Comparison of ENCODE assay signal across 8 cellular contexts in genomic region chr9:89310486-89311345, GRCh38. TPM values are rescaled to one million over a fixed set of nuclear protein-coding genes. Genes with fewer than 3 reads are reported as not detected.
DNase-seq lines count a peak whose midpoint lies in the region; ATAC-seq and TF ChIP-seq lines count a peak whose summit lies in the region.

CKS2 (plus strand) TSS chr9:89311195; CDS start chr9:89311293, 98 bp downstream.

- H3K4me3 ChIP-seq in lung, result peak within 1 kb of the TSS; percentile 85

- no peak for TF ChIP-seq CTCF in GM20000 (IDR thresholded peaks at IDR 0.05; ENCODE audit: extremely low read depth, missing control alignments)
- no peak for TF ChIP-seq CTCF in lung (IDR thresholded peaks at IDR 0.05; ENCODE audit: control extremely low read depth, extremely low read depth)

- CTCF ChIA-PET in activated CD8-positive, alpha-beta memory T cell treated with anti-CD3 and anti-CD28 coated beads for 36 hours (lab: Charles Lee), result no interaction called here

- H3K9me3 ChIP-seq in lung (ENCODE audit: control insufficient read depth in 2 of 2, insufficient read depth in 1 of 2, low read length in 1 of 2), result no peaks in the 10 kb centered on the region

- no peaks in the 10 kb centered on the region for H3K27me3 ChIP-seq in lung (ENCODE audit: control insufficient read depth, insufficient read depth)

- POLR2A ChIA-PET in activated CD8-positive, alpha-beta memory T cell treated with anti-CD3 and anti-CD28 coated beads for 36 hours (lab: Charles Lee), result interaction anchor here (0.5 to 1.2 kb wide), 6 partner anchors 8 to 226 kb away, joined by 3 to 5 read pairs (median 3); no protein-coding TSS in a partner anchor

- DNase-seq in CMK (ENCODE audit: low read depth), result peak; percentile 96
- peak; percentile 99 for DNase-seq in GM20000 (ENCODE audit: low spot score)
- peak; percentile 100 for DNase-seq in HT-29 (ENCODE audit: low spot score)
- peak; percentile 94 to 97 for DNase-seq in NOMO-1 (lab: John Stamatoyannopoulos, UW; ENCODE audit: unreplicated experiment in 2 of 2)
- peak; percentile 99 for DNase-seq in effector CD8-positive, alpha-beta T cell (lab: John Stamatoyannopoulos, UW)
- peak; percentile 100 for DNase-seq in lung (ENCODE audit: low spot score)
- peak; percentile 98 to 100 (median 100) for DNase-seq in stimulated activated CD4-positive, alpha-beta T cell treated with anti-CD3 and anti-CD28 coated beads, TNF-alpha, amount 100 ng/mL, for 4 hours (ENCODE audit: low read depth in 3 of 3)

- peak; percentile 92 for ATAC-seq in lung (ENCODE audit: insufficient read depth, low FRiP score)

- 0 to 1% methylated on average over 81 to 85 of the region's 85 CpGs for WGBS in lung, 2 donors

- peak within 1 kb of the TSS; percentile 98 to 100 for H3K27ac ChIP-seq in lung (ENCODE audit: low read depth in 1 of 2, low read length in 1 of 2)

- peaks cover 0 to 2% of the 10 kb centered on the region in 2 donors for H3K36me3 ChIP-seq in lung (ENCODE audit: control insufficient read depth in 2 of 2, insufficient read depth in 2 of 2, low read length in 2 of 2)

- H3K4me1 ChIP-seq in lung (ENCODE audit: control insufficient read depth in 2 of 2, insufficient read depth in 2 of 2, low read length in 2 of 2), result peaks cover 3 to 11% of the 10 kb centered on the region in 2 donors

RNA-seq across cellular contexts. Expression of gene CKS2, which starts in this region (rescaled TPM):
- 139 and 145 TPM in 2 replicates for total RNA-seq in HT-29 (2014; rRNA removed; shearing (Covaris generic))
- total RNA-seq in activated CD8-positive, alpha-beta memory T cell treated with anti-CD3 and anti-CD28 coated beads for 36 hours, result 100 to 1,000 TPM; 279 to 297 TPM
- total RNA-seq in lung, result 10 to 100 TPM; 17.4 to 35.4 TPM
- polyA plus RNA-seq in lung, result 100 to 1,000 TPM in 1 of 2 donors, 10 to 100 TPM in 1; 40.4 to 113 TPM

Comparison
In these comparisons a context has a peak if more than half of its experiments do, and no peak if none do; other contexts are left out.
1. Peak in every context shown above with its lines: DNase-seq, ATAC-seq, H3K4me3 ChIP-seq and H3K27ac ChIP-seq.